ENCODE assay signal across 10 cellular contexts in genomic region chr14:102545461-102546265, GRCh38. TPM values are rescaled to one million over a fixed set of nuclear protein-coding genes. Genes with fewer than 3 reads are reported as not detected.
DNase-seq lines count a peak whose midpoint lies in the region; ATAC-seq, FAIRE-seq and TF ChIP-seq lines count a peak whose summit lies in the region.
"Had no signal": no experiment of that assay in that cellular context is flagged by ENCODE, and none has a peak within 500 bp of the region (broad histone marks: within the 10 kb centered on the region; RNA-seq: fewer than 3 reads in every experiment).

No MANE protein-coding gene starts in this region.

- ATAC-seq in natural killer cell, result no peak
- ATAC-seq in natural killer cell treated with Interleukin-12 subunit alpha and Interleukin-12 subunit beta and Interleukin-15 and Interleukin-18, amount 100 ng/mL, for 72 hours, result no peak

- peaks cover 16% of the 10 kb centered on the region for H3K27me3 ChIP-seq in iPS-18a (ENCODE audit: control insufficient read depth, insufficient read depth, low read length)

- no peaks in the 10 kb centered on the region for H3K9me3 ChIP-seq in iPS-18a (ENCODE audit: control insufficient read depth, low read depth, low read length)

- peak overlapping the region; percentile 37 for H3K4me3 ChIP-seq in iPS-18a (ENCODE audit: low read length)

- H3K9ac ChIP-seq in iPS-18a (ENCODE audit: low read length), result peak overlapping the region; percentile 38
- H3K9ac ChIP-seq: KMS-11 had no signal

- intact Hi-C loops in natural killer cell (cut with micrococcal nuclease), result no loop called here

- H3K4me3 Mint-ChIP-seq in natural killer cell, result peak overlapping the region; percentile 42
- H3K4me3 Mint-ChIP-seq in natural killer cell treated with Interleukin-12 subunit alpha and Interleukin-12 subunit beta and Interleukin-15 and Interleukin-18, amount 100 ng/mL, for 72 hours, result no peak overlapping the region
- H3K4me3 Mint-ChIP-seq in type B pancreatic cell, result peak overlapping the region; percentile 65

- TF ChIP-seq CTCF in natural killer cell (IDR thresholded peaks at IDR 0.05) (no peak), type B pancreatic cell (conservative IDR thresholded peaks at IDR 0.05) (peak; percentile 13)

- H3K27ac Mint-ChIP-seq in natural killer cell, result no peak overlapping the region
- H3K27ac Mint-ChIP-seq in natural killer cell treated with Interleukin-12 subunit alpha and Interleukin-12 subunit beta and Interleukin-15 and Interleukin-18, amount 100 ng/mL, for 72 hours, result no peak overlapping the region
- H3K27ac Mint-ChIP-seq in type B pancreatic cell, result peak overlapping the region; percentile 74

- no peak for DNase-seq in natural killer cell
- DNase-seq in natural killer cell treated with Interleukin-12 subunit alpha and Interleukin-12 subunit beta and Interleukin-15 and Interleukin-18, amount 100 ng/mL, for 72 hours (ENCODE audit: low spot score), result no peak
- DNase-seq in amniotic epithelial cell (ENCODE audit: low read depth), result peak; percentile 65
- no peak for DNase-seq in type B pancreatic cell (ENCODE audit: extremely low spot score, unreplicated experiment)
- DNase-seq in globus pallidus (ENCODE audit: low spot score), result no peak
- no peak for DNase-seq in GDM1 (lab: John Stamatoyannopoulos, UW)
- DNase-seq in RCC 7860 (ENCODE audit: low spot score), result no peak
- DNase-seq: caudate nucleus had no signal

- no peaks in the 10 kb centered on the region for H3K36me3 Mint-ChIP-seq in natural killer cell
- no peaks in the 10 kb centered on the region for H3K36me3 Mint-ChIP-seq in natural killer cell treated with Interleukin-12 subunit alpha and Interleukin-12 subunit beta and Interleukin-15 and Interleukin-18, amount 100 ng/mL, for 72 hours
- no peaks in the 10 kb centered on the region for H3K36me3 Mint-ChIP-seq in type B pancreatic cell

- no peak for FAIRE-seq in RCC 7860 (lab: Jason Lieb, UNC)

- H3K9me3 Mint-ChIP-seq in natural killer cell (peaks cover 0 to 3% of the 10 kb centered on the region in 2 donors), type B pancreatic cell (peaks cover 6% of the 10 kb centered on the region)
- H3K9me3 Mint-ChIP-seq in natural killer cell treated with Interleukin-12 subunit alpha and Interleukin-12 subunit beta and Interleukin-15 and Interleukin-18, amount 100 ng/mL, for 72 hours, result no peaks in the 10 kb centered on the region

- no peaks in the 10 kb centered on the region for H3K36me3 ChIP-seq in iPS-18a (ENCODE audit: control insufficient read depth, low read depth, low read length)

- H3K27me3 Mint-ChIP-seq in natural killer cell (ENCODE audit: low read depth in 2 of 2), result peaks cover 22 to 30% of the 10 kb centered on the region in 2 donors
- H3K27me3 Mint-ChIP-seq in natural killer cell treated with Interleukin-12 subunit alpha and Interleukin-12 subunit beta and Interleukin-15 and Interleukin-18, amount 100 ng/mL, for 72 hours, result peaks cover 22 to 34% of the 10 kb centered on the region in 2 donors
- H3K27me3 Mint-ChIP-seq in type B pancreatic cell, result peaks cover 39% of the 10 kb centered on the region

- H3K27ac ChIP-seq in iPS-18a (ENCODE audit: low read length), result no peak overlapping the region
- H3K27ac ChIP-seq: KMS-11 had no signal

- peaks cover 3% of the 10 kb centered on the region for H3K4me1 ChIP-seq in iPS-18a (ENCODE audit: control insufficient read depth, low read depth, low read length)

- peaks cover 0 to 8% of the 10 kb centered on the region in 2 donors for H3K4me1 Mint-ChIP-seq in natural killer cell
- H3K4me1 Mint-ChIP-seq in natural killer cell treated with Interleukin-12 subunit alpha and Interleukin-12 subunit beta and Interleukin-15 and Interleukin-18, amount 100 ng/mL, for 72 hours (ENCODE audit: low read depth in 2 of 2), result peaks cover 0 to 5% of the 10 kb centered on the region in 2 donors
- H3K4me1 Mint-ChIP-seq in type B pancreatic cell (ENCODE audit: unreplicated experiment), result peaks cover 19% of the 10 kb centered on the region

RNA-seq across cellular contexts. Expression of gene ANKRD9, which starts 36.1 kb away (rescaled TPM):
- total RNA-seq in natural killer cell, result 10 to 100 TPM in 1 of 3 donors, 1 to 10 TPM in 2; 4.0 to 11.0 (median 9.6) TPM
- 10 to 100 TPM in 1 of 2 donors, 1 to 10 TPM in 1; 7.9 to 12.7 TPM for total RNA-seq in natural killer cell treated with Interleukin-12 subunit alpha and Interleukin-12 subunit beta and Interleukin-15 and Interleukin-18, amount 100 ng/mL, for 72 hours
- 31.4 and 46.6 TPM in 2 replicates for total RNA-seq in type B pancreatic cell (ENCODE audit: low replicate concordance)

RNA-seq across cellular contexts. Expression of gene RCOR1, which starts 46.8 kb away (rescaled TPM):
- total RNA-seq in natural killer cell (10 to 100 TPM; 20.3 to 36.5 (median 21.8) TPM), type B pancreatic cell (ENCODE audit: low replicate concordance) (35.3 and 37.5 TPM in 2 replicates)
- total RNA-seq in natural killer cell treated with Interleukin-12 subunit alpha and Interleukin-12 subunit beta and Interleukin-15 and Interleukin-18, amount 100 ng/mL, for 72 hours, result 10 to 100 TPM; 17.1 to 17.5 TPM
